ENCODE assay signal across 8 cellular contexts in the genomic region with DNA sequence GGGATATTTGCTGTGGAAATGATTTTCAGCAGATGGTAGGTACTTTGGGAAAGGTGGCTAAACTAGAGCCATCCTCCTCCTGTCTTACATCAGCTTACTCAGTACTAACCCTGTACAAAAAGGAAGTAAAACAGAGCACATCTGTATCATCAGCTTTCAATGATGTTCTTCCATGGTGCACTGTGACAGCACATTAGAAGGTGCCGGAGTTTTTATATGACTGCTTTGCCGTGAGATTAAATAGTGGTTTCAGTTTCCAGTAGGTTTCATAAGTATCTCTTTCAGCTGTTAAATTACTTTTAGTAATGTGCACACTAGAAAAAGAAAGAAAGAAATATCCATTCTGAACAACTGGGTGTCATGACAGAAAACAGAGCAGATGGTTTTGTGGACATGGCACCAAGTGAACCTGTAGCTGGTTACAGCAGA.
DNase-seq lines count a peak whose midpoint lies in the region; ATAC-seq and TF ChIP-seq lines count a peak whose summit lies in the region.

No MANE protein-coding gene starts in this region.

- peaks cover 52 to 81% (median 67%) of the 10 kb centered on the region in 4 donors for H3K4me1 Mint-ChIP-seq in CD4-positive, alpha-beta memory T cell
- H3K4me1 Mint-ChIP-seq in nephron progenitor cell = peaks cover 9% of the 10 kb centered on the region

- H3K9me3 ChIP-seq in CD4-positive, alpha-beta memory T cell (ENCODE audit: control insufficient read depth in 1 of 2, low read length in 2 of 2) = no peaks in the 10 kb centered on the region

- H3K36me3 Mint-ChIP-seq in CD4-positive, alpha-beta memory T cell = peaks cover 17 to 18% of the 10 kb centered on the region in 2 donors
- peaks cover 4 to 49% of the 10 kb centered on the region in 2 donors for H3K36me3 Mint-ChIP-seq in activated naive CD4-positive, alpha-beta T cell treated with anti-CD3 and anti-CD28 coated beads, Interleukin-2, amount 50 U/mL, for 72 hours
- H3K36me3 Mint-ChIP-seq in nephron progenitor cell (ENCODE audit: low read depth) = peaks cover 15% of the 10 kb centered on the region

- H3K27me3 ChIP-seq in CD4-positive, alpha-beta memory T cell (ENCODE audit: insufficient read depth, low read length) = no peaks in the 10 kb centered on the region

- no peak for TF ChIP-seq CTCF in nephron progenitor cell (IDR thresholded peaks at IDR 0.05)

- peak; percentile 98 for ATAC-seq in GM19328 (IDR thresholded peaks at IDR 0.05; ENCODE audit: unreplicated experiment)
- peak; percentile 97 for ATAC-seq in HG03342 (IDR thresholded peaks at IDR 0.05; ENCODE audit: unreplicated experiment)
- peak; percentile 91 to 95 for ATAC-seq in activated naive CD4-positive, alpha-beta T cell treated with anti-CD3 and anti-CD28 coated beads, Interleukin-2, amount 50 U/mL, for 72 hours

- H3K9me3 Mint-ChIP-seq in CD4-positive, alpha-beta memory T cell = peaks cover 0 to 2% (median 0%) of the 10 kb centered on the region in 8 donors
- H3K9me3 Mint-ChIP-seq in activated naive CD4-positive, alpha-beta T cell treated with anti-CD3 and anti-CD28 coated beads, Interleukin-2, amount 50 U/mL, for 72 hours = no peaks in the 10 kb centered on the region
- H3K9me3 Mint-ChIP-seq in nephron progenitor cell = no peaks in the 10 kb centered on the region

- peaks cover 69% of the 10 kb centered on the region for H3K4me1 ChIP-seq in CD4-positive, alpha-beta memory T cell (ENCODE audit: insufficient read depth, low read length)

- no peaks in the 10 kb centered on the region for H3K36me3 ChIP-seq in CD4-positive, alpha-beta memory T cell (ENCODE audit: insufficient read depth, low read length)

- H3K4me3 ChIP-seq in CD4-positive, alpha-beta memory T cell (ENCODE audit: low read length in 2 of 2) = peak overlapping the region in 1 of 2 donors; percentile 6

- CTCF ChIA-PET in CD4-positive, alpha-beta memory T cell (lab: Charles Lee; ENCODE audit: partially characterized antibody) = interaction anchor here (0.9 to 3.0 kb wide), 12 partner anchors 10 to 252 kb away, joined by 3 to 15 read pairs (median 4); partner anchors contain the start of gene ARID5B

- intact Hi-C loops in CD4-positive, alpha-beta memory T cell (cut with micrococcal nuclease) = loop anchor here (2.0 to 5.0 kb wide), 2 partner anchors 27 to 34 kb away; no protein-coding TSS in a partner anchor

- POLR2A ChIA-PET in CD4-positive, alpha-beta memory T cell (lab: Charles Lee; ENCODE audit: partially characterized antibody) = interaction anchor here (0.7 to 3.1 kb wide), 8 partner anchors 17 to 88 kb away, joined by 3 to 14 read pairs (median 4); no protein-coding TSS in a partner anchor

- peak overlapping the region; percentile 88 to 96 (median 92) for H3K27ac Mint-ChIP-seq in CD4-positive, alpha-beta memory T cell
- peak overlapping the region; percentile 92 to 97 for H3K27ac Mint-ChIP-seq in activated naive CD4-positive, alpha-beta T cell treated with anti-CD3 and anti-CD28 coated beads, Interleukin-2, amount 50 U/mL, for 72 hours
- H3K27ac Mint-ChIP-seq in nephron progenitor cell = peak overlapping the region; percentile 69

- H3K27me3 Mint-ChIP-seq in CD4-positive, alpha-beta memory T cell = no peaks in the 10 kb centered on the region
- H3K27me3 Mint-ChIP-seq in nephron progenitor cell (ENCODE audit: low read depth, poor library complexity) = peaks cover 3% of the 10 kb centered on the region

- DNase-seq in CD4-positive, alpha-beta memory T cell = peak in 4 of 5 donors; percentile 48 to 56 (median 50)
- DNase-seq in activated naive CD4-positive, alpha-beta T cell treated with anti-CD3 and anti-CD28 coated beads, Interleukin-2, amount 50 U/mL, for 72 hours (ENCODE audit: low spot score in 2 of 2) = peak in 1 of 2 donors; percentile 40
- DNase-seq in nephron progenitor cell (no peak), hippocampal formation (lab: John Stamatoyannopoulos, UW) (no peak), NCI-H226 (no peak), kidney glomerular epithelial cell (lab: John Stamatoyannopoulos, UW) (no peak)

- peak overlapping the region; percentile 34 to 77 (median 60) for H3K4me3 Mint-ChIP-seq in CD4-positive, alpha-beta memory T cell
- no peak overlapping the region for H3K4me3 Mint-ChIP-seq in nephron progenitor cell

- peak overlapping the region; percentile 47 for H3K27ac ChIP-seq in CD4-positive, alpha-beta memory T cell (ENCODE audit: low read depth, low read length)

Comparison
In these comparisons a context has a peak if more than half of its experiments do, and no peak if none do; other contexts are left out.
1. DNase-seq: peak in CD4-positive, alpha-beta memory T cell (4 of 5); none in nephron progenitor cell (single experiment), hippocampal formation (0 of 2), NCI-H226 (single experiment) and kidney glomerular epithelial cell (single experiment).
2. Peak in every context shown above with its lines, with median percentiles within 50 percentile points of each other: H3K27ac Mint-ChIP-seq and ATAC-seq.